In the genomic region with DNA sequence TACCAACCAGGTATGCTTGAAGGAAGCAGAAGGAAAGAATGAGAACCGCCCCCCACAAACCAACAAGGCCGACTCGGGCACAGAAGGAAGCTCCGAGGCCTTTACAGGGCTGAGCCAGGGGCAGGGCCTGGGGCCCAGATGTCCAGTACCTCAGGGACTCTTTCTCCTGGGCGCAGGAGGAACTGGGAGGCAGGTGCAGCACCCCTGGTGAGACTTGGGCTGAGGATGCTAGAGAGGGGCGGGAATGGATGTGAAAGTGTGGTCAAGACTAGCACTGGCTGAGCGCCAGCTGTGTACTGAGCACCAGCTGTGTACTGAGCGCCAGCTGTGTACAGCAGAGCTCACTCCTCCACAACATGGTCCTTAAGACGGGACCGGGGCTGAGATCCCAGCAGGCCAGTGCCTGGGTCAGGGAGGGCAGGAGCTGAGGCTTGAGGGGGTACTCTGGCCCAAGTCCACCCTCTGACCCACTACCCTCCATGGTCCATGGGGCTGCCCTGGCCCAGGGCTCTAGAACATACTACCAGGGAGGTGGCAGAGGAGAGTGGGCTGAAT, we compare ENCODE assay signal across 31 cellular contexts.
"Had no signal": no experiment of that assay in that cellular context is flagged by ENCODE, and none has a peak within 500 bp of the region (broad histone marks: within the 10 kb centered on the region; RNA-seq: fewer than 3 reads in every experiment).

No MANE protein-coding gene starts in this region.

- H2AFZ ChIP-seq: PC-9 had no signal

- H3K27me3 Mint-ChIP-seq: activated B cell treated with CpG ODN at 0.5 μM for 24 hours; activated CD4-positive, alpha-beta memory T cell treated with anti-CD3 and anti-CD28 coated beads for 36 hours had no signal

- H3K27ac ChIP-seq: adrenal gland, body of pancreas, PC-9, RWPE1, VCaP had no signal

- H3K36me3 Mint-ChIP-seq: activated CD4-positive, alpha-beta memory T cell treated with anti-CD3 and anti-CD28 coated beads for 36 hours; activated naive CD4-positive, alpha-beta T cell treated with anti-CD3 and anti-CD28 coated beads, Interleukin-2, amount 50 U/mL, for 72 hours had no signal

- H3K4me3 ChIP-seq: adrenal gland, body of pancreas, K562, PC-9 had no signal

- H3K9me3 ChIP-seq: adrenal gland, body of pancreas had no signal

- H3K27ac Mint-ChIP-seq: activated B cell treated with CpG ODN at 0.5 μM for 24 hours; activated CD4-positive, alpha-beta memory T cell treated with anti-CD3 and anti-CD28 coated beads for 36 hours; activated naive CD4-positive, alpha-beta T cell treated with anti-CD3 and anti-CD28 coated beads for 36 hours; activated naive CD4-positive, alpha-beta T cell treated with anti-CD3 and anti-CD28 coated beads, Interleukin-2, amount 50 U/mL, for 72 hours; activated T-helper 1 cell treated with anti-CD3 and anti-CD28 coated beads, Interleukin-12 subunit alpha, Interleukin-12 subunit beta, Interleukin-2, Interleukin-4 antibody, amounts not matched to agents 30 ng/mL and 10 ng/mL and 1 ng/mL, durations not matched to agents 14 hours and 24 hours and 36 hours had no signal

- H3K4me3 Mint-ChIP-seq: activated B cell treated with CpG ODN at 0.5 μM for 24 hours; activated CD4-positive, alpha-beta memory T cell treated with anti-CD3 and anti-CD28 coated beads for 36 hours; activated naive CD4-positive, alpha-beta T cell treated with anti-CD3 and anti-CD28 coated beads for 36 hours; activated T-cell treated with anti-CD3 and anti-CD28 coated beads, Interleukin-2, amount 50 U/mL, for 4 hours; activated T-helper 1 cell treated with anti-CD3 and anti-CD28 coated beads, Interleukin-12 subunit alpha, Interleukin-12 subunit beta, Interleukin-2, Interleukin-4 antibody, amounts not matched to agents 30 ng/mL and 10 ng/mL and 1 ng/mL, durations not matched to agents 14 hours and 24 hours and 36 hours had no signal

- H3K4me1 Mint-ChIP-seq: activated B cell treated with CpG ODN at 0.5 μM for 24 hours had no signal

- H3K4me1 ChIP-seq: adrenal gland, body of pancreas had no signal

- H3K4me2 ChIP-seq: PC-9 had no signal

- ATAC-seq: activated naive CD4-positive, alpha-beta T cell treated with anti-CD3 and anti-CD28 coated beads, Interleukin-2, amount 50 U/mL, for 72 hours; activated T-cell treated with anti-CD3 and anti-CD28 coated beads, Interleukin-2, amount 50 U/mL, for 4 hours; body of pancreas; K562 had no signal

- H3K9me3 Mint-ChIP-seq: activated CD4-positive, alpha-beta memory T cell treated with anti-CD3 and anti-CD28 coated beads for 36 hours; activated naive CD4-positive, alpha-beta T cell treated with anti-CD3 and anti-CD28 coated beads for 36 hours; activated naive CD4-positive, alpha-beta T cell treated with anti-CD3 and anti-CD28 coated beads, Interleukin-2, amount 50 U/mL, for 72 hours; activated T-cell treated with anti-CD3 and anti-CD28 coated beads, Interleukin-2, amount 50 U/mL, for 4 hours; activated T-helper 1 cell treated with anti-CD3 and anti-CD28 coated beads, Interleukin-12 subunit alpha, Interleukin-12 subunit beta, Interleukin-2, Interleukin-4 antibody, amounts not matched to agents 30 ng/mL and 10 ng/mL and 1 ng/mL, durations not matched to agents 14 hours and 24 hours and 36 hours had no signal

- DNase-seq: activated B cell treated with CpG ODN at 0.5 μM for 24 hours; activated CD4-positive, alpha-beta memory T cell treated with anti-CD3 and anti-CD28 coated beads for 36 hours; activated CD4-positive, alpha-beta T cell treated with anti-CD3 and anti-CD28 coated beads for 4 hours; activated CD4-positive, alpha-beta T cell treated with anti-CD3 and anti-CD28 coated beads, Interleukin-2, amount 50 U/mL, for 1 hour; activated CD4-positive, CD25-positive, alpha-beta regulatory T cell treated with anti-CD3 and anti-CD28 coated beads, Interleukin-2, amount 50 U/mL, for 72 hours; activated CD8-positive, alpha-beta memory T cell treated with anti-CD3 and anti-CD28 coated beads, Interleukin-2, amount 50 U/mL, for 4 hours; activated gamma-delta T cell treated with Interleukin-2 at 50 U/mL for 16 hours; activated naive CD4-positive, alpha-beta T cell treated with anti-CD3 and anti-CD28 coated beads for 36 hours; activated T-cell treated with anti-CD3 and anti-CD28 coated beads for 4 hours; activated T-cell treated with anti-CD3 and anti-CD28 coated beads, Interleukin-2, amount 50 U/mL, for 4 hours; adrenal gland; body of pancreas; caudate nucleus; NCI-H1092 treated with DMSO at 0.1 percent for 48 hours; NCI-H1417 treated with DMSO at 0.1 percent for 48 hours; NCI-H187 treated with DMSO at 0.1 percent for 48 hours; NCI-H2081; NCI-H226; NCI-H446 treated with DMSO at 0.1 percent for 48 hours; NCI-H524; PC-9; Right ventricle myocardium superior; SW 1271; T-helper 1 cell; T-helper 2 cell; T-helper 9 cell had no signal

- H3K36me3 ChIP-seq: adrenal gland had no signal

- H3K27me3 ChIP-seq: adrenal gland, body of pancreas had no signal
